20 cellular contexts compared by ENCODE assay signal in genomic region chr9:27791311-27791710, GRCh38.
DNase-seq lines count a peak whose midpoint lies in the region; ATAC-seq and TF ChIP-seq lines count a peak whose summit lies in the region.
"Had no signal": no experiment of that assay in that cellular context is flagged by ENCODE, and none has a peak within 500 bp of the region (broad histone marks: within the 10 kb centered on the region; RNA-seq: fewer than 3 reads in every experiment).

No MANE protein-coding gene starts in this region.

- H3K9me3 ChIP-seq in RWPE2 (ENCODE audit: severe bottlenecking), result no peaks in the 10 kb centered on the region
- H3K9me3 ChIP-seq: colonic mucosa, sigmoid colon had no signal

- ATAC-seq in RWPE2 (ENCODE audit: low read depth) (peak; percentile 53; the same call in 2 of the 3 replicates), GM18511 (IDR thresholded peaks at IDR 0.05; ENCODE audit: unreplicated experiment) (no peak), HG03460 (IDR thresholded peaks at IDR 0.05; ENCODE audit: unreplicated experiment) (no peak), GM21526 (IDR thresholded peaks at IDR 0.05; ENCODE audit: low FRiP score, unreplicated experiment) (no peak), GM19395 (IDR thresholded peaks at IDR 0.05; ENCODE audit: unreplicated experiment) (no peak)
- ATAC-seq: activated naive CD4-positive, alpha-beta T cell treated with anti-CD3 and anti-CD28 coated beads, Interleukin-2, amount 50 U/mL, for 72 hours; GM23338 had no signal

- TF ChIP-seq CTCF in RWPE2 (IDR thresholded peaks at IDR 0.05; ENCODE audit: poor library complexity, severe bottlenecking), result no peak

- no peaks in the 10 kb centered on the region for H3K27me3 ChIP-seq in RWPE2 (ENCODE audit: insufficient read depth, poor library complexity, severe bottlenecking)
- H3K27me3 ChIP-seq: colonic mucosa, sigmoid colon, tibial nerve had no signal

- no peak overlapping the region for H3K4me3 ChIP-seq in RWPE2 (ENCODE audit: severe bottlenecking)
- H3K4me3 ChIP-seq: colonic mucosa, GM23338, lung, sigmoid colon, tibial nerve had no signal

- no peak overlapping the region for H3K27ac ChIP-seq in RWPE2 (ENCODE audit: poor library complexity, severe bottlenecking)
- H3K27ac ChIP-seq: colonic mucosa, sigmoid colon, tibial nerve had no signal

- peak; percentile 77 for DNase-seq in DMS53 treated with DMSO at 0.1 percent for 48 hours (lab: John Stamatoyannopoulos, UW; ENCODE audit: unreplicated experiment)
- peak; percentile 52 for DNase-seq in HPDE6-E6E7 (ENCODE audit: extremely low spot score)
- no peak for DNase-seq in RWPE2 (ENCODE audit: low spot score)
- DNase-seq in iris pigment epithelial cell (ENCODE audit: low read depth), result peak; percentile 24
- DNase-seq: activated T-cell treated with anti-CD3 and anti-CD28 coated beads, Interleukin-2, amount 50 U/mL, for 48 hours; colonic mucosa; COR-L47; NCI-H1436; NCI-H2227 treated with DMSO at 0.1 percent for 48 hours; sigmoid colon; stimulated activated CD4-positive, alpha-beta T cell treated with anti-CD3 and anti-CD28 coated beads, Interleukin-1b, Interleukin-23, amount 100 ng/mL, for 48 hours; stimulated activated naive CD4-positive, alpha-beta T cell treated with Interleukin-2 at 50 U/mL for 16 hours had no signal

- no peaks in the 10 kb centered on the region for H3K36me3 ChIP-seq in RWPE2 (ENCODE audit: low read depth)
- H3K36me3 ChIP-seq: colonic mucosa, sigmoid colon, tibial nerve had no signal

- no peaks in the 10 kb centered on the region for H3K4me1 ChIP-seq in RWPE2 (ENCODE audit: insufficient read depth, poor library complexity, severe bottlenecking)
- H3K4me1 ChIP-seq: colonic mucosa, sigmoid colon, tibial nerve had no signal
